In genomic region chr13:40503026-40503425, GRCh38 we compare ENCODE assay signal across 19 cellular contexts.
DNase-seq lines count a peak whose midpoint lies in the region; ATAC-seq and TF ChIP-seq lines count a peak whose summit lies in the region.
"Had no signal": no experiment of that assay in that cellular context is flagged by ENCODE, and none has a peak within 500 bp of the region (broad histone marks: within the 10 kb centered on the region; RNA-seq: fewer than 3 reads in every experiment).

No MANE protein-coding gene starts in this region.

- H3K4me3 Mint-ChIP-seq in chondrocyte (ENCODE audit: unreplicated experiment) (no peak overlapping the region), endodermal cell (no peak overlapping the region)
- no peak overlapping the region for H3K4me3 Mint-ChIP-seq in activated CD8-positive, alpha-beta T cell treated with anti-CD3 and anti-CD28 coated beads, Interleukin-2, amount 10 ng/mL, durations not matched to agents 7 days and 5 days
- H3K4me3 Mint-ChIP-seq: B cell; CD4-positive, alpha-beta T cell; GM23338 had no signal

- H3K4me2 ChIP-seq in hepatocyte (no peak overlapping the region), smooth muscle cell (no peak overlapping the region)
- H3K4me2 ChIP-seq: GM23338 had no signal

- H3K4me3 ChIP-seq in hepatocyte: no peak overlapping the region
- H3K4me3 ChIP-seq in smooth muscle cell: no peak overlapping the region
- H3K4me3 ChIP-seq in endodermal cell (ENCODE audit: low read length): no peak overlapping the region
- H3K4me3 ChIP-seq: GM12878, GM23338, K562 had no signal

- peak overlapping the region; percentile 76 for H3K27ac ChIP-seq in hepatocyte
- peak overlapping the region; percentile 73 for H3K27ac ChIP-seq in smooth muscle cell (ENCODE audit: low read depth)
- H3K27ac ChIP-seq in endodermal cell (ENCODE audit: low read depth, low read length): no peak overlapping the region
- H3K27ac ChIP-seq: RWPE1 had no signal

- TF ChIP-seq CTCF in chondrocyte (IDR thresholded peaks at IDR 0.05) (no peak), hepatocyte (IDR thresholded peaks at IDR 0.05; ENCODE audit: poor library complexity) (no peak), smooth muscle cell (IDR thresholded peaks at IDR 0.05; ENCODE audit: borderline replicate concordance, insufficient read depth, poor library complexity, severe bottlenecking) (no peak), endodermal cell (conservative IDR thresholded peaks at IDR 0.05) (no peak)

- no peaks in the 10 kb centered on the region for H3K27me3 Mint-ChIP-seq in chondrocyte (ENCODE audit: low read depth)
- H3K27me3 Mint-ChIP-seq in endodermal cell (ENCODE audit: insufficient read depth): no peaks in the 10 kb centered on the region
- H3K27me3 Mint-ChIP-seq in activated CD8-positive, alpha-beta T cell treated with anti-CD3 and anti-CD28 coated beads, Interleukin-2, amount 10 ng/mL, durations not matched to agents 7 days and 5 days (ENCODE audit: low read depth): no peaks in the 10 kb centered on the region
- H3K27me3 Mint-ChIP-seq: B cell; CD4-positive, alpha-beta T cell had no signal

- CTCF ChIA-PET in activated CD8-positive, alpha-beta T cell treated with anti-CD3 and anti-CD28 coated beads, Interleukin-2, amount 10 ng/mL, durations not matched to agents 7 days and 5 days (lab: Charles Lee): no interaction called here

- H2AFZ ChIP-seq in hepatocyte (no peak overlapping the region), smooth muscle cell (ENCODE audit: low read depth) (no peak overlapping the region)
- H2AFZ ChIP-seq: GM23338 had no signal

- WGBS in hepatocyte (ENCODE audit: low lambda C conversion rate, missing lambda C conversion rate): 88% methylated on average over 2 of the region's 2 CpGs
- WGBS in smooth muscle cell (ENCODE audit: low lambda C conversion rate): 75% methylated on average over 2 of the region's 2 CpGs
- WGBS in endodermal cell (ENCODE audit: insufficient coverage in 1 of 2, insufficient read length in 1 of 2), 2 experiments: 92 to 95% methylated on average over 2 of the region's 2 CpGs

- no peaks in the 10 kb centered on the region for H3F3A ChIP-seq in smooth muscle cell (ENCODE audit: low read depth)

- H3K4me1 ChIP-seq in hepatocyte (ENCODE audit: insufficient read depth) (peaks cover 6% of the 10 kb centered on the region), smooth muscle cell (ENCODE audit: low read depth) (no peaks in the 10 kb centered on the region), endodermal cell (ENCODE audit: control insufficient read depth, insufficient read depth, low read length) (peaks cover 7% of the 10 kb centered on the region)

- POLR2A ChIA-PET in activated CD8-positive, alpha-beta T cell treated with anti-CD3 and anti-CD28 coated beads, Interleukin-2, amount 10 ng/mL, durations not matched to agents 7 days and 5 days (lab: Charles Lee): interaction anchor here (0.9 kb wide), 1 partner anchor 246 kb away, joined by 3 read pairs; no protein-coding TSS in a partner anchor

- H3K79me2 ChIP-seq in hepatocyte (no peaks in the 10 kb centered on the region), smooth muscle cell (ENCODE audit: low read depth) (no peaks in the 10 kb centered on the region)

- H3K9ac ChIP-seq in smooth muscle cell (ENCODE audit: low read depth) (no peak overlapping the region), endodermal cell (ENCODE audit: extremely low read depth, low read length, poor library complexity, severe bottlenecking) (no peak overlapping the region)

- no peaks in the 10 kb centered on the region for H3K9me3 ChIP-seq in hepatocyte (ENCODE audit: low read depth)
- no peaks in the 10 kb centered on the region for H3K9me3 ChIP-seq in smooth muscle cell (replicated peaks; ENCODE audit: low read depth)
- H3K9me3 ChIP-seq in endodermal cell (ENCODE audit: control insufficient read depth, low read length): no peaks in the 10 kb centered on the region

- H3K27ac Mint-ChIP-seq in chondrocyte (ENCODE audit: unreplicated experiment) (peak overlapping the region; percentile 55), endodermal cell (no peak overlapping the region)
- H3K27ac Mint-ChIP-seq in activated CD8-positive, alpha-beta T cell treated with anti-CD3 and anti-CD28 coated beads, Interleukin-2, amount 10 ng/mL, durations not matched to agents 7 days and 5 days: no peak overlapping the region
- H3K27ac Mint-ChIP-seq: B cell; CD4-positive, alpha-beta T cell; GM23338 had no signal

- H3K27me3 ChIP-seq in hepatocyte: no peaks in the 10 kb centered on the region
- H3K27me3 ChIP-seq in smooth muscle cell (ENCODE audit: low read depth): no peaks in the 10 kb centered on the region
- H3K27me3 ChIP-seq in endodermal cell (ENCODE audit: control insufficient read depth, insufficient read depth, low read length, poor library complexity, severe bottlenecking): no peaks in the 10 kb centered on the region

- H3K36me3 ChIP-seq in hepatocyte (replicated peaks; ENCODE audit: insufficient read depth, low read depth) (no peaks in the 10 kb centered on the region), smooth muscle cell (ENCODE audit: low read depth) (no peaks in the 10 kb centered on the region), endodermal cell (ENCODE audit: control insufficient read depth, insufficient read depth, low read length) (no peaks in the 10 kb centered on the region)

- H3K36me3 Mint-ChIP-seq in chondrocyte (ENCODE audit: low read depth): no peaks in the 10 kb centered on the region
- no peaks in the 10 kb centered on the region for H3K36me3 Mint-ChIP-seq in endodermal cell (ENCODE audit: low read depth)
- H3K36me3 Mint-ChIP-seq in activated CD8-positive, alpha-beta T cell treated with anti-CD3 and anti-CD28 coated beads, Interleukin-2, amount 10 ng/mL, durations not matched to agents 7 days and 5 days (ENCODE audit: low read depth): no peaks in the 10 kb centered on the region

- no peaks in the 10 kb centered on the region for H3K9me2 ChIP-seq in hepatocyte (replicated peaks; ENCODE audit: insufficient read depth)

- DNase-seq in EL (peak; percentile 10), chondrocyte (ENCODE audit: low spot score) (no peak), hepatocyte (ENCODE audit: low spot score) (no peak), smooth muscle cell (lab: John Stamatoyannopoulos, UW; ENCODE audit: unreplicated experiment) (no peak), endodermal cell (no peak), MV-4-11 (lab: John Stamatoyannopoulos, UW) (no peak)
- no peak for DNase-seq in activated CD8-positive, alpha-beta T cell treated with anti-CD3 and anti-CD28 coated beads, Interleukin-2, amount 10 ng/mL, durations not matched to agents 7 days and 5 days
- DNase-seq: CD4-positive, alpha-beta T cell; DMS79; NCI-H1417 treated with DMSO at 0.1 percent for 48 hours; NCI-H2029; NCI-H2171 treated with DMSO at 0.1 percent for 48 hours; NCI-H446 treated with DMSO at 0.1 percent for 48 hours; NCI-H748 treated with DMSO at 0.1 percent for 48 hours had no signal

- H3K4me1 Mint-ChIP-seq in chondrocyte (ENCODE audit: low read depth): peaks cover 29% of the 10 kb centered on the region
- peaks cover 32% of the 10 kb centered on the region for H3K4me1 Mint-ChIP-seq in endodermal cell
- peaks cover 24% of the 10 kb centered on the region for H3K4me1 Mint-ChIP-seq in activated CD8-positive, alpha-beta T cell treated with anti-CD3 and anti-CD28 coated beads, Interleukin-2, amount 10 ng/mL, durations not matched to agents 7 days and 5 days (ENCODE audit: low read depth)

- no peaks in the 10 kb centered on the region for H4K20me1 ChIP-seq in hepatocyte (ENCODE audit: insufficient read depth, poor library complexity, severe bottlenecking)
- no peaks in the 10 kb centered on the region for H4K20me1 ChIP-seq in smooth muscle cell (ENCODE audit: low read depth)

- ATAC-seq in activated CD8-positive, alpha-beta T cell treated with anti-CD3 and anti-CD28 coated beads, Interleukin-2, amount 10 ng/mL, durations not matched to agents 7 days and 5 days: no peak
- ATAC-seq: GM12878, GM23338, K562 had no signal

- H3K9me3 Mint-ChIP-seq in chondrocyte (ENCODE audit: low read depth): peaks cover 4% of the 10 kb centered on the region
- H3K9me3 Mint-ChIP-seq in endodermal cell: no peaks in the 10 kb centered on the region
- no peaks in the 10 kb centered on the region for H3K9me3 Mint-ChIP-seq in activated CD8-positive, alpha-beta T cell treated with anti-CD3 and anti-CD28 coated beads, Interleukin-2, amount 10 ng/mL, durations not matched to agents 7 days and 5 days (ENCODE audit: insufficient read depth)
- H3K9me3 Mint-ChIP-seq: CD4-positive, alpha-beta T cell; GM23338 had no signal
